10 cellular contexts compared by ENCODE assay signal in genomic region chr15:43516185-43516584, GRCh38. TPM values are rescaled to one million over a fixed set of nuclear protein-coding genes. Genes with fewer than 3 reads are reported as not detected.
DNase-seq lines count a peak whose midpoint lies in the region; ATAC-seq and TF ChIP-seq lines count a peak whose summit lies in the region.
"Had no signal": no experiment of that assay in that cellular context is flagged by ENCODE, and none has a peak within 500 bp of the region (broad histone marks: within the 10 kb centered on the region; RNA-seq: fewer than 3 reads in every experiment).

No MANE protein-coding gene starts in this region.

- TF ChIP-seq CTCF in endothelial cell (IDR thresholded peaks at IDR 0.05; ENCODE audit: unreplicated experiment) (no peak), nephron (IDR thresholded peaks at IDR 0.05; ENCODE audit: unreplicated experiment in 3 of 3) (no peak)

- ATAC-seq in activated naive CD8-positive, alpha-beta T cell treated with anti-CD3 and anti-CD28 coated beads, Interleukin-2, amount 10 ng/mL, durations not matched to agents 7 days and 5 days (ENCODE audit: low read depth): no peak
- no peak for ATAC-seq in HG02885 (IDR thresholded peaks at IDR 0.05; ENCODE audit: poor library complexity, unreplicated experiment)

- peaks cover 24% of the 10 kb centered on the region for H3K27me3 Mint-ChIP-seq in activated naive CD8-positive, alpha-beta T cell treated with anti-CD3 and anti-CD28 coated beads, Interleukin-2, amount 10 ng/mL, durations not matched to agents 7 days and 5 days
- peaks cover 29% of the 10 kb centered on the region for H3K27me3 Mint-ChIP-seq in activated naive CD8-positive, alpha-beta T cell treated with anti-CD3 and anti-CD28 coated beads for 36 hours
- H3K27me3 Mint-ChIP-seq in endothelial cell (ENCODE audit: unreplicated experiment) (peaks cover 37% of the 10 kb centered on the region), nephron (ENCODE audit: low read depth) (peaks cover 3% of the 10 kb centered on the region)
- peaks cover 33% of the 10 kb centered on the region for H3K27me3 Mint-ChIP-seq in activated T-cell treated with anti-CD3 and anti-CD28 coated beads, Interleukin-2, amount 50 U/mL, for 24 hours

- H3K36me3 Mint-ChIP-seq in activated naive CD8-positive, alpha-beta T cell treated with anti-CD3 and anti-CD28 coated beads, Interleukin-2, amount 10 ng/mL, durations not matched to agents 7 days and 5 days: no peaks in the 10 kb centered on the region
- H3K36me3 Mint-ChIP-seq in activated naive CD8-positive, alpha-beta T cell treated with anti-CD3 and anti-CD28 coated beads for 36 hours: no peaks in the 10 kb centered on the region
- peaks cover 4% of the 10 kb centered on the region for H3K36me3 Mint-ChIP-seq in endothelial cell (ENCODE audit: low read depth, unreplicated experiment)
- peaks cover 16% of the 10 kb centered on the region for H3K36me3 Mint-ChIP-seq in nephron (ENCODE audit: low read depth)
- H3K36me3 Mint-ChIP-seq in activated T-cell treated with anti-CD3 and anti-CD28 coated beads, Interleukin-2, amount 50 U/mL, for 24 hours (ENCODE audit: low read depth): no peaks in the 10 kb centered on the region

- H3K9me3 Mint-ChIP-seq in activated naive CD8-positive, alpha-beta T cell treated with anti-CD3 and anti-CD28 coated beads, Interleukin-2, amount 10 ng/mL, durations not matched to agents 7 days and 5 days: no peaks in the 10 kb centered on the region
- no peaks in the 10 kb centered on the region for H3K9me3 Mint-ChIP-seq in activated naive CD8-positive, alpha-beta T cell treated with anti-CD3 and anti-CD28 coated beads for 36 hours
- H3K9me3 Mint-ChIP-seq in endothelial cell (ENCODE audit: unreplicated experiment): no peaks in the 10 kb centered on the region
- no peaks in the 10 kb centered on the region for H3K9me3 Mint-ChIP-seq in nephron
- H3K9me3 Mint-ChIP-seq in activated T-cell treated with anti-CD3 and anti-CD28 coated beads, Interleukin-2, amount 50 U/mL, for 24 hours: no peaks in the 10 kb centered on the region

- no peak for DNase-seq in activated naive CD8-positive, alpha-beta T cell treated with anti-CD3 and anti-CD28 coated beads, Interleukin-2, amount 10 ng/mL, durations not matched to agents 7 days and 5 days
- DNase-seq in activated naive CD8-positive, alpha-beta T cell treated with anti-CD3 and anti-CD28 coated beads for 36 hours: no peak
- DNase-seq in endothelial cell (ENCODE audit: low spot score) (no peak), NCI-H2107 (lab: John Stamatoyannopoulos, UW) (no peak)
- no peak for DNase-seq in activated CD8-positive, alpha-beta memory T cell treated with anti-CD3 and anti-CD28 coated beads, Interleukin-2, amount 50 U/mL, for 48 hours
- DNase-seq in activated T-cell treated with anti-CD3 and anti-CD28 coated beads, Interleukin-2, amount 50 U/mL, for 24 hours: no peak
- DNase-seq: activated T-cell treated with anti-CD3 and anti-CD28 coated beads for 4 hours, Kasumi-1 had no signal

- H3K4me3 Mint-ChIP-seq in activated naive CD8-positive, alpha-beta T cell treated with anti-CD3 and anti-CD28 coated beads, Interleukin-2, amount 10 ng/mL, durations not matched to agents 7 days and 5 days: no peak overlapping the region
- H3K4me3 Mint-ChIP-seq in activated naive CD8-positive, alpha-beta T cell treated with anti-CD3 and anti-CD28 coated beads for 36 hours: no peak overlapping the region
- H3K4me3 Mint-ChIP-seq in endothelial cell (ENCODE audit: unreplicated experiment): no peak overlapping the region
- H3K4me3 Mint-ChIP-seq in nephron: peak overlapping the region; percentile 91 to 98 (median 95)
- H3K4me3 Mint-ChIP-seq in activated T-cell treated with anti-CD3 and anti-CD28 coated beads, Interleukin-2, amount 50 U/mL, for 24 hours: no peak overlapping the region

- H3K4me1 Mint-ChIP-seq in activated naive CD8-positive, alpha-beta T cell treated with anti-CD3 and anti-CD28 coated beads, Interleukin-2, amount 10 ng/mL, durations not matched to agents 7 days and 5 days: peaks cover 50% of the 10 kb centered on the region
- peaks cover 38% of the 10 kb centered on the region for H3K4me1 Mint-ChIP-seq in activated naive CD8-positive, alpha-beta T cell treated with anti-CD3 and anti-CD28 coated beads for 36 hours
- H3K4me1 Mint-ChIP-seq in endothelial cell (ENCODE audit: unreplicated experiment) (peaks cover 24% of the 10 kb centered on the region), nephron (peaks cover 70% of the 10 kb centered on the region)
- H3K4me1 Mint-ChIP-seq in activated T-cell treated with anti-CD3 and anti-CD28 coated beads, Interleukin-2, amount 50 U/mL, for 24 hours (ENCODE audit: low read depth): peaks cover 40% of the 10 kb centered on the region

- peak overlapping the region; percentile 49 for H3K27ac Mint-ChIP-seq in activated naive CD8-positive, alpha-beta T cell treated with anti-CD3 and anti-CD28 coated beads, Interleukin-2, amount 10 ng/mL, durations not matched to agents 7 days and 5 days
- no peak overlapping the region for H3K27ac Mint-ChIP-seq in activated naive CD8-positive, alpha-beta T cell treated with anti-CD3 and anti-CD28 coated beads for 36 hours
- peak overlapping the region; percentile 4 for H3K27ac Mint-ChIP-seq in endothelial cell (ENCODE audit: unreplicated experiment)
- peak overlapping the region; percentile 82 to 94 (median 90) for H3K27ac Mint-ChIP-seq in nephron
- no peak overlapping the region for H3K27ac Mint-ChIP-seq in activated T-cell treated with anti-CD3 and anti-CD28 coated beads, Interleukin-2, amount 50 U/mL, for 24 hours

- POLR2A ChIA-PET in activated naive CD8-positive, alpha-beta T cell treated with anti-CD3 and anti-CD28 coated beads, Interleukin-2, amount 10 ng/mL, durations not matched to agents 7 days and 5 days (lab: Charles Lee): no interaction called here

RNA-seq across cellular contexts. Expression of gene MAP1A, which starts 1.2 kb away (rescaled TPM):
- 1 to 10 TPM; 3.4 to 3.5 TPM for total RNA-seq in activated naive CD8-positive, alpha-beta T cell treated with anti-CD3 and anti-CD28 coated beads, Interleukin-2, amount 10 ng/mL, durations not matched to agents 7 days and 5 days
- total RNA-seq in activated naive CD8-positive, alpha-beta T cell treated with anti-CD3 and anti-CD28 coated beads for 36 hours: under 1 TPM; 0.68 TPM
- total RNA-seq in endothelial cell (ENCODE audit: unreplicated experiment): 1.8 TPM

RNA-seq across cellular contexts. Expression of gene TP53BP1, which starts 23.2 kb away (rescaled TPM):
- 10 to 100 TPM; 27.1 to 27.5 TPM for total RNA-seq in activated naive CD8-positive, alpha-beta T cell treated with anti-CD3 and anti-CD28 coated beads, Interleukin-2, amount 10 ng/mL, durations not matched to agents 7 days and 5 days
- total RNA-seq in activated naive CD8-positive, alpha-beta T cell treated with anti-CD3 and anti-CD28 coated beads for 36 hours: 10 to 100 TPM; 24.1 to 24.3 TPM
- 97.5 TPM for total RNA-seq in endothelial cell (ENCODE audit: unreplicated experiment)

Comparison
In these comparisons a context has a peak if more than half of its experiments do, and no peak if none do; other contexts are left out.
1. H3K27ac Mint-ChIP-seq: peak in activated naive CD8-positive, alpha-beta T cell treated with anti-CD3 and anti-CD28 coated beads, Interleukin-2, amount 10 ng/mL, durations not matched to agents 7 days and 5 days (single experiment), endothelial cell (single experiment) and nephron (3 of 3); none in activated naive CD8-positive, alpha-beta T cell treated with anti-CD3 and anti-CD28 coated beads for 36 hours (single experiment) and activated T-cell treated with anti-CD3 and anti-CD28 coated beads, Interleukin-2, amount 50 U/mL, for 24 hours (single experiment).
2. H3K4me3 Mint-ChIP-seq: peak in nephron (3 of 3); none in activated naive CD8-positive, alpha-beta T cell treated with anti-CD3 and anti-CD28 coated beads, Interleukin-2, amount 10 ng/mL, durations not matched to agents 7 days and 5 days (single experiment), activated naive CD8-positive, alpha-beta T cell treated with anti-CD3 and anti-CD28 coated beads for 36 hours (single experiment), endothelial cell (single experiment) and activated T-cell treated with anti-CD3 and anti-CD28 coated beads, Interleukin-2, amount 50 U/mL, for 24 hours (single experiment).